ENCODE assay signal across 23 cellular contexts in genomic region chr15:63308491-63308890, GRCh38.
"Had no signal": no experiment of that assay in that cellular context is flagged by ENCODE, and none has a peak within 500 bp of the region (broad histone marks: within the 10 kb centered on the region; RNA-seq: fewer than 3 reads in every experiment).

No MANE protein-coding gene starts in this region.

- H3K36me3 ChIP-seq: MG63, SJCRH30 had no signal

- H3K9me3 ChIP-seq: MG63, SJCRH30 had no signal

- H3K4me1 ChIP-seq: SJCRH30 had no signal

- ATAC-seq: HepG2, Panc1, SK-N-SH treated with all-trans-retinoic acid at 6 μM for 48 hours had no signal

- DNase-seq: IMR-90, Karpas-422, KG1, MG63, NCI-H1092, NCI-H1105 treated with DMSO at 0.1 percent for 48 hours, NCI-H1417 treated with DMSO at 0.1 percent for 48 hours, NCI-H146, NCI-H1694 treated with DMSO at 0.1 percent for 48 hours, NCI-H1930, NCI-H2081, NCI-H2107, NCI-H2227 treated with DMSO at 0.1 percent for 48 hours, NCI-H446, NCI-H510A, NCI-H524 treated with DMSO at 0.1 percent for 48 hours, NCI-H69, NCI-H774, SHP77, SJCRH30 had no signal

- H3K4me3 ChIP-seq: MG63, SJCRH30 had no signal
